7 cellular contexts compared by ENCODE assay signal in genomic region chr7:89246196-89246595, GRCh38.
"Had no signal": no experiment of that assay in that cellular context is flagged by ENCODE, and none has a peak within 500 bp of the region (broad histone marks: within the 10 kb centered on the region; RNA-seq: fewer than 3 reads in every experiment).

No MANE protein-coding gene starts in this region.

- H3K9ac ChIP-seq: GM23248 had no signal

- H3K9me3 ChIP-seq: HAP-1 had no signal

- H3K36me3 ChIP-seq: HAP-1 had no signal

- DNase-seq: GM23248, GOT3, H7, HFFc6, IMR-90 had no signal

- H2AFZ ChIP-seq: GM23248 had no signal

- H3K4me3 ChIP-seq: GM23248, HAP-1, K562 had no signal

- H3K27ac ChIP-seq: GM23248 had no signal

- H3K27ac Mint-ChIP-seq: HFFc6 had no signal

- H3K4me1 ChIP-seq: HAP-1 had no signal

- H3K4me3 Mint-ChIP-seq: HFFc6 had no signal
